ENCODE assay signal across 8 cellular contexts in the genomic region with DNA sequence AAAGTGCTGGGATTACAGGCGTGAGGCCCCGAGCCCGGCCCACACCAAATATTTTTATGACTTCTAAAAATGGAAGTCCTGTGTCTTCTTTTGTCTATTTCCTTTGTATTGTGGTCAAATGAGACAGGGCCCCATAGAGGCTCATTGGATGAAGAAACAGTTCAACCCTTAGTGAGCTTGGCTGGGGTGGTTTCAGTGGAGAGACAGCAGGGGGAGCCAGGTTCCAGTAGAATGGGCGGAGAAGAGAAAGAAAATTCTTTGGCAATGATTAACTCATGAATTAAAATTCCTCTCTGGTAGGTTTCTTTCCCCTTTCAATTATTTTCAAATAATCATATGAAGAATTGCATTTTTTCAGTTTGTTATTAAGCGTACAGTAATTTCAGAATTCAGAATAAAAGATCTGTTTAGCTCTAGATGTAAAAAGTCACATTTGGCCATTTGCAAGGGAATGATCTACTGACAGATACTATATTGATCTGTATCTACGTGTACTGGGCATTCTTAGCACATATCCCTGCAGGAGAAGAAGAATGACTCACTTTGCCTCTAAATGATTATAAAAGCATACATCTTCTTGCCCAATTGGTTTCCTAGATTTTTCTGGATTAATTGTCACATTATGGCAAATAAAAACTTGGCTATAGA. TPM values are rescaled to one million over a fixed set of nuclear protein-coding genes. Genes with fewer than 3 reads are reported as not detected.
DNase-seq lines count a peak whose midpoint lies in the region; ATAC-seq and TF ChIP-seq lines count a peak whose summit lies in the region.

No MANE protein-coding gene starts in this region.

- no peak overlapping the region for H3K23ac ChIP-seq in mesendoderm (ENCODE audit: low read length)

- ATAC-seq in DND-41 (ENCODE audit: insufficient read depth, low read depth): no peak
- ATAC-seq in HG03280 (IDR thresholded peaks at IDR 0.05; ENCODE audit: unreplicated experiment): no peak

- H4K8ac ChIP-seq in mesendoderm (ENCODE audit: low read depth, low read length): no peak overlapping the region

- no peak overlapping the region for H2AK5ac ChIP-seq in mesendoderm (ENCODE audit: low read length)

- no peaks in the 10 kb centered on the region for H3K4me1 ChIP-seq in DND-41 (ENCODE audit: insufficient read depth, low read length)
- peaks cover 3% of the 10 kb centered on the region for H3K4me1 ChIP-seq in mesendoderm (ENCODE audit: control insufficient read depth, low read depth, low read length)

- no peak overlapping the region for H3K9ac ChIP-seq in DND-41 (ENCODE audit: low read depth, low read length)
- no peak overlapping the region for H3K9ac ChIP-seq in mesendoderm (ENCODE audit: low read length)

- peak overlapping the region; percentile 55 for H3K4ac ChIP-seq in mesendoderm (ENCODE audit: low read depth, low read length)

- peak overlapping the region; percentile 98 for H2BK15ac ChIP-seq in mesendoderm (replicated peaks; ENCODE audit: low read depth)

- no peak overlapping the region for H3K4me3 ChIP-seq in DND-41 (ENCODE audit: low read depth in 1 of 2, low read length in 2 of 2)
- no peak overlapping the region for H3K4me3 ChIP-seq in mesendoderm (ENCODE audit: low read length)

- H3K56ac ChIP-seq in mesendoderm (ENCODE audit: low read length): no peak overlapping the region

- H2BK120ac ChIP-seq in mesendoderm (ENCODE audit: low read depth, low read length): no peak overlapping the region

- TF ChIP-seq CTCF in DND-41 (IDR thresholded peaks at IDR 0.05; ENCODE audit: borderline replicate concordance, extremely low read depth, low read length, poor library complexity, severe bottlenecking): peak; percentile 36
- TF ChIP-seq CTCF in VCaP (conservative IDR thresholded peaks at IDR 0.05): peak; percentile 77

- no peaks in the 10 kb centered on the region for H3K79me1 ChIP-seq in mesendoderm (ENCODE audit: low read length)

- H4K20me1 ChIP-seq in DND-41 (ENCODE audit: insufficient read depth, low read length): no peaks in the 10 kb centered on the region

- H3K9me3 ChIP-seq in DND-41 (ENCODE audit: insufficient read depth, low read length, severe bottlenecking): no peaks in the 10 kb centered on the region

- H3K79me2 ChIP-seq in DND-41 (ENCODE audit: insufficient read depth, low read length): no peaks in the 10 kb centered on the region
- no peaks in the 10 kb centered on the region for H3K79me2 ChIP-seq in mesendoderm (ENCODE audit: control insufficient read depth, insufficient read depth, low read length)

- H3K36me3 ChIP-seq in DND-41 (ENCODE audit: insufficient read depth, low read length): no peaks in the 10 kb centered on the region
- no peaks in the 10 kb centered on the region for H3K36me3 ChIP-seq in mesendoderm (ENCODE audit: control insufficient read depth, insufficient read depth, low read length)

- H2AFZ ChIP-seq in DND-41 (ENCODE audit: low read depth, low read length): no peak overlapping the region

- H4K5ac ChIP-seq in mesendoderm (ENCODE audit: low read length): no peak overlapping the region

- peak overlapping the region; percentile 60 for H3K18ac ChIP-seq in mesendoderm (ENCODE audit: low read length)

- H3K27ac ChIP-seq in DND-41 (ENCODE audit: low read length): no peak overlapping the region
- H3K27ac ChIP-seq in VCaP: no peak overlapping the region
- no peak overlapping the region for H3K27ac ChIP-seq in mesendoderm (ENCODE audit: low read depth, low read length)

- H3K27me3 ChIP-seq in DND-41 (ENCODE audit: insufficient read depth, low read length, poor library complexity) (peaks cover 3% of the 10 kb centered on the region), mesendoderm (ENCODE audit: insufficient read depth, low read length, poor library complexity) (no peaks in the 10 kb centered on the region)

- H2BK5ac ChIP-seq in mesendoderm (ENCODE audit: low read length): no peak overlapping the region

- DNase-seq in DND-41 (no peak), HuH-7.5 (ENCODE audit: low spot score) (peak; percentile 49), mesendoderm (peak; percentile 83), NCI-H774 (lab: John Stamatoyannopoulos, UW) (no peak)
- DNase-seq in activated CD4-positive, CD25-positive, alpha-beta regulatory T cell treated with anti-CD3 and anti-CD28 coated beads, Interleukin-2, amount 50 U/mL, for 72 hours: no peak
- DNase-seq in stimulated activated CD8-positive, alpha-beta memory T cell treated with anti-CD3 and anti-CD28 coated beads, Interleukin-4, amount 100 ng/mL, for 48 hours: no peak

- WGBS in mesendoderm (ENCODE audit: extremely low coverage, insufficient coverage, low lambda C conversion rate): no CpG with 5 or more reads among the region's 6 CpGs

- H3K4me2 ChIP-seq in DND-41 (ENCODE audit: insufficient read depth, low read length) (no peak overlapping the region), mesendoderm (ENCODE audit: low read length) (no peak overlapping the region)

RNA-seq across cellular contexts. Expression of a gene that starts 43.2 kb away (rescaled TPM):
- polyA plus RNA-seq in mesendoderm (2013, experiment 1 of 2): not detected
- not detected for polyA plus RNA-seq in mesendoderm (2013, experiment 2 of 2)

Comparison
In these comparisons a context has a peak if more than half of its experiments do, and no peak if none do; other contexts are left out.
1. DNase-seq: peak in HuH-7.5 (single experiment) and mesendoderm (single experiment); none in DND-41 (single experiment), activated CD4-positive, CD25-positive, alpha-beta regulatory T cell treated with anti-CD3 and anti-CD28 coated beads, Interleukin-2, amount 50 U/mL, for 72 hours (single experiment), NCI-H774 (single experiment) and stimulated activated CD8-positive, alpha-beta memory T cell treated with anti-CD3 and anti-CD28 coated beads, Interleukin-4, amount 100 ng/mL, for 48 hours (single experiment).